9 cellular contexts compared by ENCODE assay signal in the genomic region with DNA sequence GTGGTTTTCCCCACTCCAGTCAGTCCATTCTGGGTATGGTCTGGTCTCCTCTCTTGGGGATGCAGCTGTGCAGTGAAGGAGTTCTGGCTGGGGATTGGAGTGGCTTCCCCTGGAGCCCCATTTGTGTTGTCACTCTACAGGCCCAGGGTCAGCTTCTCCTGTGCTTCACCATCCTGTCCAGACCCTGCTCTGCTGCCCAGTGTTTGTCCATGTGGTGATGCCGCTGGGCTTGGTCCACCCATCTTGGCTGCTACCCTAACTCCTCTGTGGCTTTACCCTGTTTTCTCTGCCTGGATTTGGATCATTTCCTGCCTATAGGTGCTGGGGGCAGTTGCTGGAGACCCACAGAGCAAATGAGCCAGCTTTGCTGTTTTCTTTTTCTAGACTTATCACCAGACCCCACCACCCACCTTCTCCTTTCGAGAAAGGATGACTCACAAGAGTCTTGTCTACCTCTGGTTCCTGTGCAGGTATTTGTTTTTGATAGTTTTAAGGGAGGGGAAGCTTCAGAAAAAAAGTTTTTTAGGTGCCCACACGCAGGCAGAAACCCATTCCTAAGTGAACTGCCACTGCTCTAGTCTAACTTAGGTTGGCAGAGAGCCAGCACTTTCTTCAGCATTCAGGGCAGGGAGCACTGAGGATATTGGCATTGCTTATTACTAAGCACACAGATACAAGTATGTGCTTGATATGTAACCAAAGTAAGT. TPM values are rescaled to one million over a fixed set of nuclear protein-coding genes. Genes with fewer than 3 reads are reported as not detected.
A peak's percentile ranks its signal among the peaks of the same experiment; 100 is the strongest.
DNase-seq lines count a peak whose midpoint lies in the region; ATAC-seq, FAIRE-seq and TF ChIP-seq lines count a peak whose summit lies in the region.
"Had no signal": no experiment of that assay in that cellular context is flagged by ENCODE, and none has a peak within 500 bp of the region (broad histone marks: within the 10 kb centered on the region; RNA-seq: fewer than 3 reads in every experiment).

No MANE protein-coding gene starts in this region.

- no peaks in the 10 kb centered on the region for H3K9me3 Mint-ChIP-seq in natural killer cell
- H3K9me3 Mint-ChIP-seq in natural killer cell treated with Interleukin-12 subunit alpha and Interleukin-12 subunit beta and Interleukin-15 and Interleukin-18, amount 100 ng/mL, for 72 hours, result no peaks in the 10 kb centered on the region
- H3K9me3 Mint-ChIP-seq in astrocyte (ENCODE audit: unreplicated experiment), result no peaks in the 10 kb centered on the region
- H3K9me3 Mint-ChIP-seq in GM23338, result no peaks in the 10 kb centered on the region

- no peak for DNase-seq in natural killer cell
- DNase-seq in natural killer cell treated with Interleukin-12 subunit alpha and Interleukin-12 subunit beta and Interleukin-15 and Interleukin-18, amount 100 ng/mL, for 72 hours (ENCODE audit: low spot score), result no peak
- no peak for DNase-seq in astrocyte (ENCODE audit: low read depth)
- DNase-seq in left lung, result no peak
- no peak for DNase-seq in upper lobe of right lung
- no peak for DNase-seq in GM23338 (ENCODE audit: low spot score)
- no peak for DNase-seq in dorsolateral prefrontal cortex
- no peak for DNase-seq in NOMO-1 (lab: John Stamatoyannopoulos, UW; ENCODE audit: unreplicated experiment in 2 of 2)

- H4K20me1 ChIP-seq in astrocyte (ENCODE audit: insufficient read depth, low read length), result peaks cover 80% of the 10 kb centered on the region
- H4K20me1 ChIP-seq in GM23338 (replicated peaks; ENCODE audit: insufficient read depth), result peaks cover 22% of the 10 kb centered on the region

- TF ChIP-seq CTCF in natural killer cell (IDR thresholded peaks at IDR 0.05) (no peak), astrocyte (IDR thresholded peaks at IDR 0.05; ENCODE audit: insufficient read depth, low read depth, low read length) (no peak), left lung (IDR thresholded peaks at IDR 0.05) (no peak), upper lobe of right lung (IDR thresholded peaks at IDR 0.05) (no peak), GM23338 (conservative IDR thresholded peaks at IDR 0.05; ENCODE audit: low read depth in 2 of 2) (no peak), dorsolateral prefrontal cortex (IDR thresholded peaks at IDR 0.05 in 54 of 56, conservative IDR thresholded peaks at IDR 0.05 in 2 of 56; ENCODE audit: low read depth in 1 of 56, partially characterized antibody in 56 of 56) (no peak)

- intact Hi-C loops in natural killer cell (cut with micrococcal nuclease) (no loop called here), left lung (cut with DNase I) (no loop called here), upper lobe of right lung (cut with DNase I) (no loop called here), dorsolateral prefrontal cortex (cut with DNase I) (no loop called here)

- H3K4me3 Mint-ChIP-seq in natural killer cell, result no peak overlapping the region
- H3K4me3 Mint-ChIP-seq in natural killer cell treated with Interleukin-12 subunit alpha and Interleukin-12 subunit beta and Interleukin-15 and Interleukin-18, amount 100 ng/mL, for 72 hours, result no peak overlapping the region
- H3K4me3 Mint-ChIP-seq in astrocyte (ENCODE audit: unreplicated experiment), result peak overlapping the region; percentile 60
- H3K4me3 Mint-ChIP-seq in GM23338, result no peak overlapping the region

- H3K36me3 ChIP-seq in astrocyte (ENCODE audit: insufficient read depth, low read length) (peaks cover 52% of the 10 kb centered on the region), left lung (peaks cover 4 to 83% of the 10 kb centered on the region in 2 donors), upper lobe of right lung (peaks cover 69% of the 10 kb centered on the region), GM23338 (ENCODE audit: insufficient read depth) (peaks cover 34% of the 10 kb centered on the region)

- no peaks in the 10 kb centered on the region for H3K9me3 ChIP-seq in astrocyte (ENCODE audit: insufficient read depth, low read depth, low read length)
- H3K9me3 ChIP-seq in left lung, result no peaks in the 10 kb centered on the region
- H3K9me3 ChIP-seq in upper lobe of right lung, result no peaks in the 10 kb centered on the region

- H3K9me2 ChIP-seq in GM23338 (ENCODE audit: insufficient read depth), result no peaks in the 10 kb centered on the region

- H3K36me3 Mint-ChIP-seq in natural killer cell (peaks cover 13% of the 10 kb centered on the region), astrocyte (ENCODE audit: low read depth, unreplicated experiment) (peaks cover 29% of the 10 kb centered on the region), GM23338 (ENCODE audit: low read depth) (peaks cover 72% of the 10 kb centered on the region)
- peaks cover 16% of the 10 kb centered on the region for H3K36me3 Mint-ChIP-seq in natural killer cell treated with Interleukin-12 subunit alpha and Interleukin-12 subunit beta and Interleukin-15 and Interleukin-18, amount 100 ng/mL, for 72 hours

- H3K4me1 ChIP-seq in astrocyte (ENCODE audit: insufficient read depth, low read length) (peaks cover 10% of the 10 kb centered on the region), left lung (peaks cover 6 to 12% of the 10 kb centered on the region in 2 donors), upper lobe of right lung (peaks cover 23% of the 10 kb centered on the region), GM23338 (ENCODE audit: insufficient read depth) (no peaks in the 10 kb centered on the region)

- peaks cover 8% of the 10 kb centered on the region in 2 donors for H3K4me1 Mint-ChIP-seq in natural killer cell
- peaks cover 8 to 10% of the 10 kb centered on the region in 2 donors for H3K4me1 Mint-ChIP-seq in natural killer cell treated with Interleukin-12 subunit alpha and Interleukin-12 subunit beta and Interleukin-15 and Interleukin-18, amount 100 ng/mL, for 72 hours (ENCODE audit: low read depth in 2 of 2)
- H3K4me1 Mint-ChIP-seq in astrocyte (ENCODE audit: low read depth, unreplicated experiment), result peaks cover 29% of the 10 kb centered on the region
- no peaks in the 10 kb centered on the region for H3K4me1 Mint-ChIP-seq in GM23338

- H3K79me2 ChIP-seq in astrocyte (ENCODE audit: insufficient read depth, low read length) (peaks cover 50% of the 10 kb centered on the region), GM23338 (replicated peaks; ENCODE audit: insufficient read depth) (peaks cover 25% of the 10 kb centered on the region)

- no peak for FAIRE-seq in astrocyte (lab: Jason Lieb, UNC)
- FAIRE-seq: GM19239 had no signal

- no peak overlapping the region for H3K9ac ChIP-seq in astrocyte (ENCODE audit: low read length)

- H3F3A ChIP-seq in GM23338 (replicated peaks; ENCODE audit: low read depth), result 0 out of 2 replicates have a peak, but pooled peaks cover 17% of the 10 kb centered on the region

- H3K27me3 Mint-ChIP-seq in natural killer cell (ENCODE audit: low read depth in 2 of 2), result no peaks in the 10 kb centered on the region
- no peaks in the 10 kb centered on the region for H3K27me3 Mint-ChIP-seq in natural killer cell treated with Interleukin-12 subunit alpha and Interleukin-12 subunit beta and Interleukin-15 and Interleukin-18, amount 100 ng/mL, for 72 hours
- H3K27me3 Mint-ChIP-seq in astrocyte (ENCODE audit: low read depth, unreplicated experiment), result no peaks in the 10 kb centered on the region
- peaks cover 15% of the 10 kb centered on the region for H3K27me3 Mint-ChIP-seq in GM23338 (ENCODE audit: insufficient read depth, low read depth, poor library complexity)

- no peak overlapping the region for H2AFZ ChIP-seq in astrocyte (ENCODE audit: low read depth, low read length)
- H2AFZ ChIP-seq in GM23338, result no peak overlapping the region

- H3K27ac Mint-ChIP-seq in natural killer cell, result peak overlapping the region; percentile 5 to 15
- peak overlapping the region in 1 of 2 donors; percentile 68 for H3K27ac Mint-ChIP-seq in natural killer cell treated with Interleukin-12 subunit alpha and Interleukin-12 subunit beta and Interleukin-15 and Interleukin-18, amount 100 ng/mL, for 72 hours
- peak overlapping the region; percentile 11 for H3K27ac Mint-ChIP-seq in astrocyte (ENCODE audit: unreplicated experiment)
- H3K27ac Mint-ChIP-seq in GM23338, result no peak overlapping the region

- H3K27ac ChIP-seq in astrocyte (ENCODE audit: low read depth, low read length) (no peak overlapping the region), left lung (no peak overlapping the region), upper lobe of right lung (no peak overlapping the region), GM23338 (ENCODE audit: low read depth) (no peak overlapping the region), dorsolateral prefrontal cortex (peak overlapping the region in 18 of 59 donors; percentile 5 to 47 (median 22))

- ATAC-seq in natural killer cell, result no peak
- no peak for ATAC-seq in natural killer cell treated with Interleukin-12 subunit alpha and Interleukin-12 subunit beta and Interleukin-15 and Interleukin-18, amount 100 ng/mL, for 72 hours
- peak; percentile 72 for ATAC-seq in left lung
- ATAC-seq in upper lobe of right lung, result peak; percentile 38
- ATAC-seq in GM23338, result no peak

- H3K4me3 ChIP-seq in astrocyte (ENCODE audit: insufficient read depth, low read depth, low read length) (no peak overlapping the region), left lung (no peak overlapping the region), upper lobe of right lung (no peak overlapping the region), GM23338 (no peak overlapping the region), dorsolateral prefrontal cortex (no peak overlapping the region)

- H3K27me3 ChIP-seq in astrocyte (ENCODE audit: insufficient read depth, low read length) (no peaks in the 10 kb centered on the region), left lung (no peaks in the 10 kb centered on the region), upper lobe of right lung (no peaks in the 10 kb centered on the region), GM23338 (ENCODE audit: insufficient read depth) (no peaks in the 10 kb centered on the region), dorsolateral prefrontal cortex (no peaks in the 10 kb centered on the region)

- peak overlapping the region; percentile 2 for H3K4me2 ChIP-seq in astrocyte (ENCODE audit: low read length)
- no peak overlapping the region for H3K4me2 ChIP-seq in GM23338

RNA-seq across cellular contexts. Expression of gene ZDHHC16, which starts 8.5 kb away (rescaled TPM):
- total RNA-seq in natural killer cell, result 10 to 100 TPM; 11.3 to 18.7 (median 12.7) TPM
- 10 to 100 TPM; 43.6 to 61.2 TPM for total RNA-seq in natural killer cell treated with Interleukin-12 subunit alpha and Interleukin-12 subunit beta and Interleukin-15 and Interleukin-18, amount 100 ng/mL, for 72 hours
- 51.1 and 53.5 TPM in 2 replicates for total RNA-seq in astrocyte
- total RNA-seq in left lung, result 10 to 100 TPM; 61.5 to 65.2 TPM
- total RNA-seq in upper lobe of right lung, result 63.2 TPM
- 58.1 and 58.2 TPM in 2 replicates for total RNA-seq in GM23338 (2014; rRNA removed; shearing (Covaris generic))
- polyA plus RNA-seq in GM23338 (2016; fragmentation: Nextera tagmentation; extraction: Ambion mirVana), result 33.3 and 35.1 TPM in 2 replicates
- 10 to 100 TPM; 22.2 to 46.8 (median 31.1) TPM for total RNA-seq in dorsolateral prefrontal cortex

RNA-seq across cellular contexts. Expression of gene EXOSC1, which starts 8.7 kb away (rescaled TPM):
- 10 to 100 TPM; 36.9 to 44.4 (median 37.6) TPM for total RNA-seq in natural killer cell
- total RNA-seq in natural killer cell treated with Interleukin-12 subunit alpha and Interleukin-12 subunit beta and Interleukin-15 and Interleukin-18, amount 100 ng/mL, for 72 hours, result 10 to 100 TPM; 51.0 to 64.5 TPM
- total RNA-seq in astrocyte, result 37.9 and 38.6 TPM in 2 replicates
- 10 to 100 TPM; 27.2 to 30.4 TPM for total RNA-seq in left lung
- 27.0 TPM for total RNA-seq in upper lobe of right lung
- 63.6 and 66.3 TPM in 2 replicates for total RNA-seq in GM23338 (2014; rRNA removed; shearing (Covaris generic))
- 127 and 131 TPM in 2 replicates for polyA plus RNA-seq in GM23338 (2016; fragmentation: Nextera tagmentation; extraction: Ambion mirVana)
- 10 to 100 TPM; 23.5 to 46.9 (median 33.8) TPM for total RNA-seq in dorsolateral prefrontal cortex

RNA-seq across cellular contexts. Expression of gene PGAM1, which starts 28.5 kb away (rescaled TPM):
- total RNA-seq in natural killer cell (100 to 1,000 TPM in 1 of 3 donors, 10 to 100 TPM in 2; 92.6 to 104 (median 96.0) TPM), astrocyte (706 and 719 TPM in 2 replicates), left lung (100 to 1,000 TPM; 209 to 236 TPM), upper lobe of right lung (139 TPM), dorsolateral prefrontal cortex (100 to 1,000 TPM; 155 to 477 (median 341) TPM)
- 100 to 1,000 TPM; 546 to 554 TPM for total RNA-seq in natural killer cell treated with Interleukin-12 subunit alpha and Interleukin-12 subunit beta and Interleukin-15 and Interleukin-18, amount 100 ng/mL, for 72 hours
- 870 and 930 TPM in 2 replicates for total RNA-seq in GM23338 (2014; rRNA removed; shearing (Covaris generic))
- 492 and 497 TPM in 2 replicates for polyA plus RNA-seq in GM23338 (2016; fragmentation: Nextera tagmentation; extraction: Ambion mirVana)

RNA-seq across cellular contexts. Expression of gene MMS19, which starts 43.7 kb away (rescaled TPM):
- total RNA-seq in natural killer cell (10 to 100 TPM; 53.8 to 68.4 (median 61.7) TPM), astrocyte (84.4 and 97.2 TPM in 2 replicates), left lung (10 to 100 TPM; 60.1 to 60.7 TPM), upper lobe of right lung (70.7 TPM), dorsolateral prefrontal cortex (100 to 1,000 TPM in 3 of 120 experiments, 10 to 100 TPM in 117; 53.4 to 109 (median 81.4) TPM)
- total RNA-seq in natural killer cell treated with Interleukin-12 subunit alpha and Interleukin-12 subunit beta and Interleukin-15 and Interleukin-18, amount 100 ng/mL, for 72 hours, result 10 to 100 TPM; 66.3 to 95.6 TPM
- total RNA-seq in GM23338 (2014; rRNA removed; shearing (Covaris generic)), result 221 and 252 TPM in 2 replicates
- polyA plus RNA-seq in GM23338 (2016; fragmentation: Nextera tagmentation; extraction: Ambion mirVana), result 74.7 and 81.5 TPM in 2 replicates

RNA-seq across cellular contexts. Expression of gene UBTD1, which starts 44.2 kb away (rescaled TPM):
- total RNA-seq in natural killer cell, result 1 to 10 TPM in 1 of 3 donors, under 1 TPM in 2; 0.70 to 1.1 (median 0.75) TPM
- total RNA-seq in natural killer cell treated with Interleukin-12 subunit alpha and Interleukin-12 subunit beta and Interleukin-15 and Interleukin-18, amount 100 ng/mL, for 72 hours, result 1 to 10 TPM; 3.3 to 5.6 TPM
- 73.1 and 81.9 TPM in 2 replicates for total RNA-seq in astrocyte
- 10 to 100 TPM; 30.4 to 41.0 TPM for total RNA-seq in left lung
- total RNA-seq in upper lobe of right lung, result 37.5 TPM
- total RNA-seq in GM23338 (2014; rRNA removed; shearing (Covaris generic)), result 21.5 and 29.0 TPM in 2 replicates
- polyA plus RNA-seq in GM23338 (2016; fragmentation: Nextera tagmentation; extraction: Ambion mirVana), result 17.3 and 20.4 TPM in 2 replicates
- total RNA-seq in dorsolateral prefrontal cortex, result 10 to 100 TPM in 99 of 120 experiments, 1 to 10 TPM in 21; 8.3 to 22.0 (median 11.9) TPM

Comparison
In these comparisons a context has a peak if more than half of its experiments do, and no peak if none do; other contexts are left out.
1. ATAC-seq: peak in left lung (single experiment) and upper lobe of right lung (single experiment); none in natural killer cell (0 of 3), natural killer cell treated with Interleukin-12 subunit alpha and Interleukin-12 subunit beta and Interleukin-15 and Interleukin-18, amount 100 ng/mL, for 72 hours (0 of 2) and GM23338 (single experiment).